ENCODE assay signal across 1 cellular context in the genomic region with DNA sequence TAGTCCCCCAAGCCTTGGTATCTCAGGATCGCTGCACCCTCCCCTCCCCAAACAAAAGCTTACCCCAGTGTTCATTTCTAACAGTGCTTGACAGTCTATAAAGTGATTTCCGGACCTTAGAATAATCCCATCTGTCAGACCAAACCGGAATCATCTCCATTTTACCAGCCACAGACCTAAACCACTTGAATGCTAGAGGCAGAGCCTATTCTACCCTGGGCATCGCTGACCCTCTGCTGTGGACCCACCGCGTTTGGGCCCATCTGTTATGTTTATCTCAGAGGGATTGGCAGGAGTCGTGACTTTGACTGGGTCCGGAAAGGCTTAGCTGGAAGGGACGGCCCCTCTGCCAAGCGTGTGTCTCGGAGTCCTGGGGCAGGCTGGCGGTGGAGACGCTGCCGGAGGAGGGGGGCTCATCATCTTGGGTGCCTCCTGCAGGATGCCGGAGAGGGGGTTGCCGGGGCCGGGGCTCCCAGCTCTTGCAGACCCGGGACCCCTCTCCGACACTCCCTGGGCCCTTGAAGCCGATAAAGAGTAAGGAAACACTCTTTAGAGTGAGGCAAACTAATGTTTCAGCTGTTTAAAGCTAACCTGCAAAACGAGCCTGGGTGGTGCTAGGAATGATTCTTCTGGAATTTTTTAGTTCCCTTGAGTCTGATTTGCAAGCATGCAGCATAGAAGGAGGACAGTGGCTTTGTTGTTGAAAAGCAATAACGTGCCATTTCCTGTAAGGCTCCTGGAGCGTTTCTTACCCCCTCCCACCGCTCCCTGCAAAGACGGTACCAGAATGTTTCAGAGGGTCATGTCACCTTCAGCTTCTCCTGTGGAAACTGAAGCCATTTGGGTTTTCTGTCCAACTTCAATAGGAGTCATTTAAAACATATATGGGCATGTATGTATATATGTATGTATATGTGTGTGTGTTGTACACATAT.
TF ChIP-seq lines count a peak whose summit lies in the region.

No MANE protein-coding gene starts in this region.

TF ChIP-seq in K562, 482 proteins besides CTCF, POLR2A, EP300 and RAD21:
- TF ChIP-seq ZNF12 (CRISPR knock-in tag; IDR thresholded peaks at IDR 0.05) (0 out of 2 replicates have a peak, but pooled peaks have one; percentile 16), KAT7 (CRISPR knock-in tag; IDR thresholded peaks at IDR 0.05; ENCODE audit: borderline replicate concordance) (peak; percentile 19; the same call in 1 of the 2 replicates), ZFX (CRISPR knock-in tag; IDR thresholded peaks at IDR 0.05) (no peak), SP1 (CRISPR knock-in tag; IDR thresholded peaks at IDR 0.05) (0 out of 2 replicates have a peak, but pooled peaks have one; percentile 9), EWSR1 (IDR thresholded peaks at IDR 0.05; ENCODE audit: borderline replicate concordance, low read depth, partially characterized antibody) (no peak), ZNF354B (CRISPR knock-in tag; IDR thresholded peaks at IDR 0.05) (no peak), ETV1 (tag; conservative IDR thresholded peaks at IDR 0.05; ENCODE audit: low read depth) (0 out of 2 replicates have a peak, but pooled peaks have one; percentile 20), CREB1 (IDR thresholded peaks at IDR 0.05) (no peak), CREB1 (CRISPR knock-in tag; IDR thresholded peaks at IDR 0.05) (no peak), ZBTB7A (IDR thresholded peaks at IDR 0.05; ENCODE audit: borderline replicate concordance, control insufficient read depth, low read depth, low read length) (peak; percentile 55)
- TF ChIP-seq, protein P1, sequence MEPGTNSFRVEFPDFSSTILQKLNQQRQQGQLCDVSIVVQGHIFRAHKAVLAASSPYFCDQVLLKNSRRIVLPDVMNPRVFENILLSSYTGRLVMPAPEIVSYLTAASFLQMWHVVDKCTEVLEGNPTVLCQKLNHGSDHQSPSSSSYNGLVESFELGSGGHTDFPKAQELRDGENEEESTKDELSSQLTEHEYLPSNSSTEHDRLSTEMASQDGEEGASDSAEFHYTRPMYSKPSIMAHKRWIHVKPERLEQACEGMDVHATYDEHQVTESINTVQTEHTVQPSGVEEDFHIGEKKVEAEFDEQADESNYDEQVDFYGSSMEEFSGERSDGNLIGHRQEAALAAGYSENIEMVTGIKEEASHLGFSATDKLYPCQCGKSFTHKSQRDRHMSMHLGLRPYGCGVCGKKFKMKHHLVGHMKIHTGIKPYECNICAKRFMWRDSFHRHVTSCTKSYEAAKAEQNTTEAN (CRISPR knock-in tag; IDR thresholded peaks at IDR 0.05), result 0 out of 2 replicates have a peak, but pooled peaks have one; percentile 37
- TF ChIP-seq, protein P2, sequence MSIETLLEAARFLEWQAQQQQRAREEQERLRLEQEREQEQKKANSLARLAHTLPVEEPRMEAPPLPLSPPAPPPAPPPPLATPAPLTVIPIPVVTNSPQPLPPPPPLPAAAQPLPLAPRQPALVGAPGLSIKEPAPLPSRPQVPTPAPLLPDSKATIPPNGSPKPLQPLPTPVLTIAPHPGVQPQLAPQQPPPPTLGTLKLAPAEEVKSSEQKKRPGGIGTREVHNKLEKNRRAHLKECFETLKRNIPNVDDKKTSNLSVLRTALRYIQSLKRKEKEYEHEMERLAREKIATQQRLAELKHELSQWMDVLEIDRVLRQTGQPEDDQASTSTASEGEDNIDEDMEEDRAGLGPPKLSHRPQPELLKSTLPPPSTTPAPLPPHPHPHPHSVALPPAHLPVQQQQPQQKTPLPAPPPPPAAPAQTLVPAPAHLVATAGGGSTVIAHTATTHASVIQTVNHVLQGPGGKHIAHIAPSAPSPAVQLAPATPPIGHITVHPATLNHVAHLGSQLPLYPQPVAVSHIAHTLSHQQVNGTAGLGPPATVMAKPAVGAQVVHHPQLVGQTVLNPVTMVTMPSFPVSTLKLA (conservative IDR thresholded peaks at IDR 0.05), result 0 out of 4 replicates have a peak, but pooled peaks have one; percentile 8 to 17
- TF ChIP-seq, protein P3, sequence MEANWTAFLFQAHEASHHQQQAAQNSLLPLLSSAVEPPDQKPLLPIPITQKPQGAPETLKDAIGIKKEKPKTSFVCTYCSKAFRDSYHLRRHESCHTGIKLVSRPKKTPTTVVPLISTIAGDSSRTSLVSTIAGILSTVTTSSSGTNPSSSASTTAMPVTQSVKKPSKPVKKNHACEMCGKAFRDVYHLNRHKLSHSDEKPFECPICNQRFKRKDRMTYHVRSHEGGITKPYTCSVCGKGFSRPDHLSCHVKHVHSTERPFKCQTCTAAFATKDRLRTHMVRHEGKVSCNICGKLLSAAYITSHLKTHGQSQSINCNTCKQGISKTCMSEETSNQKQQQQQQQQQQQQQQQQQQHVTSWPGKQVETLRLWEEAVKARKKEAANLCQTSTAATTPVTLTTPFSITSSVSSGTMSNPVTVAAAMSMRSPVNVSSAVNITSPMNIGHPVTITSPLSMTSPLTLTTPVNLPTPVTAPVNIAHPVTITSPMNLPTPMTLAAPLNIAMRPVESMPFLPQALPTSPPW (CRISPR knock-in tag; IDR thresholded peaks at IDR 0.05), result 0 out of 2 replicates have a peak, but pooled peaks have one; percentile 31
